ENCODE assay signal across 1 cellular context in the genomic region with DNA sequence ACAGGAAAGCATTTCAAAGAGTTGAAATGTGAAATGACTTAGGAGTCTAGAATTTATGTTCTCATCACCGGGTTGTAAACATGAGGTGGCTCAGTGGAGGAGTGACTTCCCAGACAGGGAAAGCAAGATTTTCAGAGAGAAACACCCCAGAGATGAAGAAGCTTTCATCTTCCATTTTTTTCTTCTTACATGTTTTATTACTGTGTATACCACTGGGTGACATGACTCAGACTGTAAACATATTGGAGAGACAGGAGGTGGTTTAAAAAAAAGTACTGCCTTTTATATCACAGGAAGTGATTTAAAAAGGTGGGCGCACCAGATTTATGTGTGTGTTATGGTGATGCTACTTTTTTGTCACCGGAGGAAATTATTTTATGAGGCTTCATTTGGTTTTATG.
TF ChIP-seq lines count a peak whose summit lies in the region.

No MANE protein-coding gene starts in this region.

TF ChIP-seq in HEK293, 187 proteins besides CTCF, POLR2A, EP300 and RAD21 (continued from another document):
- TF ChIP-seq, protein P1, sequence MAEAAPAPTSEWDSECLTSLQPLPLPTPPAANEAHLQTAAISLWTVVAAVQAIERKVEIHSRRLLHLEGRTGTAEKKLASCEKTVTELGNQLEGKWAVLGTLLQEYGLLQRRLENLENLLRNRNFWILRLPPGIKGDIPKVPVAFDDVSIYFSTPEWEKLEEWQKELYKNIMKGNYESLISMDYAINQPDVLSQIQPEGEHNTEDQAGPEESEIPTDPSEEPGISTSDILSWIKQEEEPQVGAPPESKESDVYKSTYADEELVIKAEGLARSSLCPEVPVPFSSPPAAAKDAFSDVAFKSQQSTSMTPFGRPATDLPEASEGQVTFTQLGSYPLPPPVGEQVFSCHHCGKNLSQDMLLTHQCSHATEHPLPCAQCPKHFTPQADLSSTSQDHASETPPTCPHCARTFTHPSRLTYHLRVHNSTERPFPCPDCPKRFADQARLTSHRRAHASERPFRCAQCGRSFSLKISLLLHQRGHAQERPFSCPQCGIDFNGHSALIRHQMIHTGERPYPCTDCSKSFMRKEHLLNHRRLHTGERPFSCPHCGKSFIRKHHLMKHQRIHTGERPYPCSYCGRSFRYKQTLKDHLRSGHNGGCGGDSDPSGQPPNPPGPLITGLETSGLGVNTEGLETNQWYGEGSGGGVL (tag by site-specific recombination; IDR thresholded peaks at IDR 0.05): 0 out of 2 replicates have a peak, but pooled peaks have one; percentile 18
